ENCODE assay signal across 8 cellular contexts in the genomic region with DNA sequence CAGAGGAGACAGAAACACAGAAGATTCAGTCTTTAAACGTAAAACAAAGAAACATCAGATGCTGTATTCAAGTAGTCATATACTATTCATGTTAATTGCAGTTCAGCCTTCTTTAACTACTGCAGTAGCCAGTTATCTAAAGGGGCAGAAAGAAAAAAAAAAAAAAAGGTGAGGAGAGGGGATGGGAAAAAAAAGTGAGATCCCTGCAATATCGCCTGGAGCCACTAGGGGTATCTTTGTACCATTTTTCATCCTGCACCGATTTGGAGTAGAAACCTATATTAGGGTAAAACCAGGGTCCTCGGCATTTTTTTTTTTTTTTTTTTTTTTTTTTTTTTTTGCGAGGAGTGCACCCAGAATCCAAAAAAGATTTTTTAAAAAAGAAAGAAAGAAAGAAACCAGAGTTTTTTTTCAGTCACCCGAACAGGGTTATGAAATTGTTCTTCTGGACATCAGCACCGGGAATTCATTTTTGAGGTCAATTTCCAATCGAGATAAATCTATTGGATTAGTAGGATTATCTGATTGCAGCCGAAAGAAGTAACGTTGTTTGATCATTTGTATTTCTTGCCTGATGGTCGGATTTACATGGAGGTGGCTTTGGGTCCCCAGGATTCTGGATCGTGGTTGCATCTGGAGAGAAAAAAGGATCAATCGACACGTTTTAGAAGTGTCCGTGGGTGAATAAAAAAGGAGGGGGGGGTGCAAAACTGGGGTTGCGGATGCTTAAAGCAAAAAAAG.
DNase-seq lines count a peak whose midpoint lies in the region; ATAC-seq, FAIRE-seq and TF ChIP-seq lines count a peak whose summit lies in the region.
"Had no signal": no experiment of that assay in that cellular context is flagged by ENCODE, and none has a peak within 500 bp of the region (broad histone marks: within the 10 kb centered on the region; RNA-seq: fewer than 3 reads in every experiment).

No MANE protein-coding gene starts in this region.

- POLR2A ChIA-PET in K562 (lab: Yijun Ruan, JAX), result no interaction called here

- H3K27me3 ChIP-seq in Loucy (ENCODE audit: insufficient read depth, low read length, poor library complexity, severe bottlenecking) (no peaks in the 10 kb centered on the region), K562 (ENCODE audit: control insufficient read depth in 2 of 2, insufficient read depth in 2 of 2, low read length in 2 of 2) (no peaks in the 10 kb centered on the region), iPS-20b (ENCODE audit: insufficient read depth, low read length) (peaks cover 13% of the 10 kb centered on the region; the same call in 1 of the 2 replicates)

- TF ChIP-seq CTCF in GM12865 (IDR thresholded peaks at IDR 0.05; ENCODE audit: insufficient read depth, low read depth, low read length, missing control alignments) (peak; percentile 53), Loucy (conservative IDR thresholded peaks at IDR 0.05; ENCODE audit: low read length) (peak; percentile 77), K562 (IDR thresholded peaks at IDR 0.05 in 2 of 3, conservative IDR thresholded peaks at IDR 0.05 in 1 of 3; ENCODE audit: insufficient read depth in 2 of 3, low read depth in 1 of 3, low read length in 3 of 3) (0 out of 6 replicates have a peak, but pooled peaks of 1 of the 3 experiments have one; percentile 22)

- H3K36me3 ChIP-seq in Loucy (ENCODE audit: insufficient read depth, low read length) (no peaks in the 10 kb centered on the region), K562 (ENCODE audit: control insufficient read depth, insufficient read depth, low read length) (no peaks in the 10 kb centered on the region), iPS-20b (ENCODE audit: insufficient read depth, low read depth, low read length) (no peaks in the 10 kb centered on the region)

- no peak overlapping the region for H3K27ac ChIP-seq in K562 (ENCODE audit: extremely low read depth, low read depth, low read length)
- H3K27ac ChIP-seq in iPS-20b (ENCODE audit: low read length), result no peak overlapping the region

- H4K20me1 ChIP-seq in Loucy (ENCODE audit: insufficient read depth, low read length, poor library complexity, severe bottlenecking) (no peaks in the 10 kb centered on the region), K562 (replicated peaks; ENCODE audit: control insufficient read depth, insufficient read depth, low read length) (no peaks in the 10 kb centered on the region)

- no peak for TF ChIP-seq EP300 in K562 (IDR thresholded peaks at IDR 0.05; ENCODE audit: low read length)

- DNase-seq in GM12865 (ENCODE audit: low read depth) (no peak), K562 (ENCODE audit: extremely low read depth in 1 of 4, low spot score in 3 of 4) (peak; percentile 5 to 35 (median 20)), stromal cell of bone marrow (ENCODE audit: low read depth) (peak; percentile 35)
- no peak for DNase-seq in activated CD4-positive, alpha-beta T cell treated with anti-CD3 and anti-CD28 coated beads for 1 hour
- DNase-seq: activated naive CD8-positive, alpha-beta T cell treated with anti-CD3 and anti-CD28 coated beads, Interleukin-2, amount 10 ng/mL, durations not matched to agents 7 days and 5 days had no signal

- no peaks in the 10 kb centered on the region for H3K9me2 ChIP-seq in Loucy (replicated peaks; ENCODE audit: low read depth, low read length)

- H2AFZ ChIP-seq in Loucy (ENCODE audit: low read length) (no peak overlapping the region), K562 (ENCODE audit: low read depth, low read length) (no peak overlapping the region)

- no peak for TF ChIP-seq RAD21 in K562 (CRISPR knock-in tag; conservative IDR thresholded peaks at IDR 0.05 in 1 of 2, IDR thresholded peaks at IDR 0.05 in 1 of 2)

- in situ Hi-C loops in K562 (cut with MboI), result no loop called here

- no peak for ATAC-seq in K562
- ATAC-seq in HG03442 (IDR thresholded peaks at IDR 0.05; ENCODE audit: unreplicated experiment), result no peak

- 1% methylated on average over 12 of the region's 16 CpGs for WGBS in K562 (ENCODE audit: insufficient coverage, low coverage, missing lambda C conversion rate)

- H3K9me1 ChIP-seq in K562 (ENCODE audit: control insufficient read depth, insufficient read depth, low read length), result no peaks in the 10 kb centered on the region

- H3K9ac ChIP-seq in Loucy (ENCODE audit: low read depth, low read length, poor library complexity, severe bottlenecking) (no peak overlapping the region), K562 (ENCODE audit: insufficient read depth in 1 of 2, low read depth in 2 of 2, low read length in 2 of 2) (no peak overlapping the region), iPS-20b (ENCODE audit: low read depth, low read length) (peak overlapping the region; percentile 81; the same call in 1 of the 2 replicates)

- CTCF ChIA-PET in K562 (lab: Yijun Ruan, JAX; ENCODE audit: low intra/inter-chr PET ratio), result no interaction called here

- no peak for FAIRE-seq in K562 (lab: Jason Lieb, UNC)

- no peak for TF ChIP-seq POLR2A in K562 (conservative IDR thresholded peaks at IDR 0.05)

- BruUV-seq in K562 (replicated peaks; lab: Mats Ljungman, UMichigan), result no TSS peak

- H3K4me3 ChIP-seq in GM12865 (ENCODE audit: low read depth, low read length) (no peak overlapping the region), Loucy (ENCODE audit: low read length, poor library complexity, severe bottlenecking) (no peak overlapping the region), K562 (no peak overlapping the region), iPS-20b (ENCODE audit: low read length) (peak overlapping the region; percentile 78)

- intact Hi-C loops in K562 (cut with micrococcal nuclease), result no loop called here

- no peaks in the 10 kb centered on the region for H3K9me3 ChIP-seq in Loucy (ENCODE audit: insufficient read depth, low read depth, low read length)
- no peaks in the 10 kb centered on the region for H3K9me3 ChIP-seq in K562 (replicated peaks; ENCODE audit: control insufficient read depth, insufficient read depth, low read depth, low read length)
- H3K9me3 ChIP-seq in iPS-20b (ENCODE audit: insufficient read depth, low read depth, low read length), result no peaks in the 10 kb centered on the region

- H3F3A ChIP-seq in Loucy (ENCODE audit: low read depth), result no peaks in the 10 kb centered on the region

- H3K79me2 ChIP-seq in Loucy (ENCODE audit: insufficient read depth, low read length) (no peaks in the 10 kb centered on the region), K562 (ENCODE audit: control insufficient read depth, insufficient read depth, low read length) (no peaks in the 10 kb centered on the region)

- H3K4me2 ChIP-seq in Loucy (ENCODE audit: low read depth, low read length, poor library complexity, severe bottlenecking), result no peak overlapping the region
- no peak overlapping the region for H3K4me2 ChIP-seq in K562 (ENCODE audit: insufficient read depth, low read length)

- H3K4me1 ChIP-seq in Loucy (ENCODE audit: insufficient read depth, low read length, poor library complexity, severe bottlenecking), result no peaks in the 10 kb centered on the region
- no peaks in the 10 kb centered on the region for H3K4me1 ChIP-seq in K562 (replicated peaks in 1 of 2; ENCODE audit: control insufficient read depth in 2 of 2, insufficient read depth in 2 of 2, low read length in 2 of 2)
- peaks cover 21% of the 10 kb centered on the region for H3K4me1 ChIP-seq in iPS-20b (ENCODE audit: insufficient read depth, low read length)

TF ChIP-seq in K562, 482 proteins besides CTCF, POLR2A, EP300 and RAD21 (continues in another document):
- TF ChIP-seq ETV1 (tag; conservative IDR thresholded peaks at IDR 0.05; ENCODE audit: low read depth) (no peak), KDM4B (IDR thresholded peaks at IDR 0.05; ENCODE audit: borderline replicate concordance in 2 of 2, low read depth in 1 of 2) (no peak), TSC22D4 (tag; IDR thresholded peaks at IDR 0.05) (no peak), ZNF57 (CRISPR knock-in tag; IDR thresholded peaks at IDR 0.05) (no peak), POLR3A (IDR thresholded peaks at IDR 0.05; ENCODE audit: borderline replicate concordance, extremely low read depth, insufficient read depth, insufficient read length) (no peak), ZNF24 (IDR thresholded peaks at IDR 0.05) (no peak)
- TF ChIP-seq, protein P1, sequence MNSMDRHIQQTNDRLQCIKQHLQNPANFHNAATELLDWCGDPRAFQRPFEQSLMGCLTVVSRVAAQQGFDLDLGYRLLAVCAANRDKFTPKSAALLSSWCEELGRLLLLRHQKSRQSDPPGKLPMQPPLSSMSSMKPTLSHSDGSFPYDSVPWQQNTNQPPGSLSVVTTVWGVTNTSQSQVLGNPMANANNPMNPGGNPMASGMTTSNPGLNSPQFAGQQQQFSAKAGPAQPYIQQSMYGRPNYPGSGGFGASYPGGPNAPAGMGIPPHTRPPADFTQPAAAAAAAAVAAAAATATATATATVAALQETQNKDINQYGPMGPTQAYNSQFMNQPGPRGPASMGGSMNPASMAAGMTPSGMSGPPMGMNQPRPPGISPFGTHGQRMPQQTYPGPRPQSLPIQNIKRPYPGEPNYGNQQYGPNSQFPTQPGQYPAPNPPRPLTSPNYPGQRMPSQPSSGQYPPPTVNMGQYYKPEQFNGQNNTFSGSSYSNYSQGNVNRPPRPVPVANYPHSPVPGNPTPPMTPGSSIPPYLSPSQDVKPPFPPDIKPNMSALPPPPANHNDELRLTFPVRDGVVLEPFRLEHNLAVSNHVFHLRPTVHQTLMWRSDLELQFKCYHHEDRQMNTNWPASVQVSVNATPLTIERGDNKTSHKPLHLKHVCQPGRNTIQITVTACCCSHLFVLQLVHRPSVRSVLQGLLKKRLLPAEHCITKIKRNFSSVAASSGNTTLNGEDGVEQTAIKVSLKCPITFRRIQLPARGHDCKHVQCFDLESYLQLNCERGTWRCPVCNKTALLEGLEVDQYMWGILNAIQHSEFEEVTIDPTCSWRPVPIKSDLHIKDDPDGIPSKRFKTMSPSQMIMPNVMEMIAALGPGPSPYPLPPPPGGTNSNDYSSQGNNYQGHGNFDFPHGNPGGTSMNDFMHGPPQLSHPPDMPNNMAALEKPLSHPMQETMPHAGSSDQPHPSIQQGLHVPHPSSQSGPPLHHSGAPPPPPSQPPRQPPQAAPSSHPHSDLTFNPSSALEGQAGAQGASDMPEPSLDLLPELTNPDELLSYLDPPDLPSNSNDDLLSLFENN (IDR thresholded peaks at IDR 0.05; ENCODE audit: low read depth in 2 of 2, low read length in 2 of 2), result no peak
- TF ChIP-seq, protein P2, sequence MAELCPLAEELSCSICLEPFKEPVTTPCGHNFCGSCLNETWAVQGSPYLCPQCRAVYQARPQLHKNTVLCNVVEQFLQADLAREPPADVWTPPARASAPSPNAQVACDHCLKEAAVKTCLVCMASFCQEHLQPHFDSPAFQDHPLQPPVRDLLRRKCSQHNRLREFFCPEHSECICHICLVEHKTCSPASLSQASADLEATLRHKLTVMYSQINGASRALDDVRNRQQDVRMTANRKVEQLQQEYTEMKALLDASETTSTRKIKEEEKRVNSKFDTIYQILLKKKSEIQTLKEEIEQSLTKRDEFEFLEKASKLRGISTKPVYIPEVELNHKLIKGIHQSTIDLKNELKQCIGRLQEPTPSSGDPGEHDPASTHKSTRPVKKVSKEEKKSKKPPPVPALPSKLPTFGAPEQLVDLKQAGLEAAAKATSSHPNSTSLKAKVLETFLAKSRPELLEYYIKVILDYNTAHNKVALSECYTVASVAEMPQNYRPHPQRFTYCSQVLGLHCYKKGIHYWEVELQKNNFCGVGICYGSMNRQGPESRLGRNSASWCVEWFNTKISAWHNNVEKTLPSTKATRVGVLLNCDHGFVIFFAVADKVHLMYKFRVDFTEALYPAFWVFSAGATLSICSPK (IDR thresholded peaks at IDR 0.05; ENCODE audit: borderline replicate concordance), result no peak

Comparison
In these comparisons a context has a peak if more than half of its experiments do, and no peak if none do; other contexts are left out.
1. DNase-seq: peak in K562 (4 of 4) and stromal cell of bone marrow (single experiment); none in GM12865 (single experiment) and activated CD4-positive, alpha-beta T cell treated with anti-CD3 and anti-CD28 coated beads for 1 hour (single experiment).